Comparison of ENCODE assay signal across 35 cellular contexts in the genomic region with DNA sequence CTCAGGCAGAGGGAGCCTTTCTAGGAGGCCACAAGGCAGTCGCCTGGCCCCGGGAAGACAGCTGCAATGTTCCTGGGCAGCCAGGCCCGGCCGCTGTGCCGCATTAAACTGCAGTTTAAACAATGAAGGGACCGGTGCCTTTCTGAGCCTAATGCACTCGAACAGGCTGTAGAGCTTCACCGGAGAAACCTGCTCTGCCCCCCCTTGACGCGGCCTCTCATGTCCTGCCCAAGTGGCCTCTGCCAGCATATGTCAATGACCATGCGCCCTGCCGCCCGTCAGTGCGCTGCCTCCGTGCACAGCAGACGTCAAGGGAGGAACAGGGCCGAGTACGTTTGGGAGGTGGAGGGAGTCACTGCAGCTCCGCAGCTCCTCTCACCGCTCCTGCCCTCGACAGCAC. TPM values are rescaled to one million over a fixed set of nuclear protein-coding genes. Genes with fewer than 3 reads are reported as not detected.
A peak's percentile ranks its signal among the peaks of the same experiment; 100 is the strongest.
DNase-seq lines count a peak whose midpoint lies in the region; ATAC-seq and TF ChIP-seq lines count a peak whose summit lies in the region.
"Had no signal": no experiment of that assay in that cellular context is flagged by ENCODE, and none has a peak within 500 bp of the region (broad histone marks: within the 10 kb centered on the region; RNA-seq: fewer than 3 reads in every experiment).

No MANE protein-coding gene starts in this region.

- H3K9ac ChIP-seq in endodermal cell (ENCODE audit: extremely low read depth, low read length, poor library complexity, severe bottlenecking) (no peak overlapping the region), neuronal stem cell (ENCODE audit: low read depth, low read length, poor library complexity) (peak overlapping the region; percentile 45)

- H3K79me1 ChIP-seq in neuronal stem cell (ENCODE audit: low read depth, low read length): no peaks in the 10 kb centered on the region

- no peak overlapping the region for H3K4ac ChIP-seq in neuronal stem cell (ENCODE audit: low read length)

- ATAC-seq in GM23338: peak; percentile 6; the same call in 2 of the 3 replicates
- no peak for ATAC-seq in stimulated activated naive CD8-positive, alpha-beta T cell treated with anti-CD3 and anti-CD28 coated beads, Interleukin-15, Interleukin-2, amounts not matched to agents 100 U/mL and 50 U/mL, for 24 hours
- ATAC-seq: activated T-helper 17 cell treated with anti-CD3 and anti-CD28 coated beads, Interleukin-2, amount 50 U/mL, for 72 hours; CD8-positive, alpha-beta T cell; GM12878; left lobe of liver; Panc1 had no signal

- H3K79me2 ChIP-seq in GM23338 (replicated peaks; ENCODE audit: insufficient read depth): no peaks in the 10 kb centered on the region

- no peak overlapping the region for H3K4me2 ChIP-seq in GM23338
- no peak overlapping the region for H3K4me2 ChIP-seq in neuronal stem cell (ENCODE audit: insufficient read depth, low read length, poor library complexity, severe bottlenecking)

- peak; percentile 31 for DNase-seq in GM23338 (ENCODE audit: low spot score)
- peak; percentile 34 to 55 for DNase-seq in SJCRH30
- peak; percentile 41 for DNase-seq in endodermal cell
- no peak for DNase-seq in neuronal stem cell (ENCODE audit: low spot score)
- DNase-seq in activated naive CD4-positive, alpha-beta T cell treated with anti-CD3 and anti-CD28 coated beads, Interleukin-2, amount 10 ng/mL, durations not matched to agents 7 days and 5 days: no peak
- no peak for DNase-seq in stimulated activated naive CD8-positive, alpha-beta T cell treated with anti-CD3 and anti-CD28 coated beads, Interleukin-15, Interleukin-2, amounts not matched to agents 100 U/mL and 50 U/mL, for 24 hours
- no peak for DNase-seq in NOMO-1 (lab: John Stamatoyannopoulos, UW; ENCODE audit: unreplicated experiment in 2 of 2)
- DNase-seq in esophagus squamous epithelium (lab: John Stamatoyannopoulos, UW): no peak
- DNase-seq: ACHN; activated CD4-positive, alpha-beta T cell treated with anti-CD3 and anti-CD28 coated beads for 4 hours; amygdala; BE2C; CD8-positive, alpha-beta T cell; effector CD8-positive, alpha-beta T cell; mesenchymal stem cell; NCI-H1048; NCI-H187 treated with DMSO at 0.1 percent for 48 hours; NCI-H226; NCI-H748 treated with DMSO at 0.1 percent for 48 hours; nucleus accumbens; SIG-M5; sigmoid colon; stimulated activated CD4-positive, alpha-beta T cell treated with anti-CD3 and anti-CD28 coated beads, Interleukin-4, amount 100 ng/mL, for 24 hours; T1000; transverse colon had no signal

- H3K4me3 ChIP-seq in GM23338 (no peak overlapping the region), SJCRH30 (no peak overlapping the region), endodermal cell (ENCODE audit: low read length) (no peak overlapping the region), neuronal stem cell (ENCODE audit: low read length in 2 of 2) (no peak overlapping the region), esophagus squamous epithelium (no peak overlapping the region)
- H3K4me3 ChIP-seq: breast epithelium, coronary artery, GM12878, sigmoid colon, transverse colon had no signal

- H3K18ac ChIP-seq in neuronal stem cell (ENCODE audit: low read length): peak overlapping the region; percentile 89

- no peaks in the 10 kb centered on the region for H4K20me1 ChIP-seq in GM23338 (replicated peaks; ENCODE audit: insufficient read depth)

- H3K27ac Mint-ChIP-seq in GM23338 (no peak overlapping the region), endodermal cell (no peak overlapping the region)
- no peak overlapping the region for H3K27ac Mint-ChIP-seq in activated naive CD4-positive, alpha-beta T cell treated with anti-CD3 and anti-CD28 coated beads, Interleukin-2, amount 10 ng/mL, durations not matched to agents 7 days and 5 days
- H3K27ac Mint-ChIP-seq: activated naive CD4-positive, alpha-beta T cell treated with anti-CD3 and anti-CD28 coated beads, Interleukin-2, amount 50 U/mL, for 24 hours; activated T-helper 17 cell treated with anti-CD3 and anti-CD28 coated beads, Interleukin-2, amount 50 U/mL, for 72 hours; CD8-positive, alpha-beta T cell; progenitor cell of endocrine pancreas had no signal

- H3K4me1 ChIP-seq in GM23338 (ENCODE audit: insufficient read depth) (peaks cover 10% of the 10 kb centered on the region; the same call in 1 of the 2 replicates), SJCRH30 (0 out of 2 replicates have a peak, but pooled peaks cover 4% of the 10 kb centered on the region), endodermal cell (ENCODE audit: control insufficient read depth, insufficient read depth, low read length) (no peaks in the 10 kb centered on the region), neuronal stem cell (ENCODE audit: control insufficient read depth in 2 of 2, insufficient read depth in 1 of 2, low read depth in 1 of 2, low read length in 2 of 2) (peaks cover 24 to 29% of the 10 kb centered on the region in 2 donors), esophagus squamous epithelium (peaks cover 0 to 9% (median 3%) of the 10 kb centered on the region in 3 donors)
- H3K4me1 ChIP-seq: breast epithelium had no signal

- H2AFZ ChIP-seq in GM23338: no peak overlapping the region
- peak overlapping the region; percentile 51 for H2AFZ ChIP-seq in neuronal stem cell (ENCODE audit: low read length)

- no peak overlapping the region for H3K4me3 Mint-ChIP-seq in GM23338
- H3K4me3 Mint-ChIP-seq in endodermal cell: no peak overlapping the region
- H3K4me3 Mint-ChIP-seq in activated naive CD4-positive, alpha-beta T cell treated with anti-CD3 and anti-CD28 coated beads, Interleukin-2, amount 10 ng/mL, durations not matched to agents 7 days and 5 days: no peak overlapping the region
- H3K4me3 Mint-ChIP-seq: activated naive CD4-positive, alpha-beta T cell treated with anti-CD3 and anti-CD28 coated beads, Interleukin-2, amount 50 U/mL, for 24 hours; activated T-helper 17 cell treated with anti-CD3 and anti-CD28 coated beads, Interleukin-2, amount 50 U/mL, for 72 hours; CD8-positive, alpha-beta T cell had no signal

- no peaks in the 10 kb centered on the region for H3F3A ChIP-seq in GM23338 (replicated peaks; ENCODE audit: low read depth)

- 80 to 91% methylated on average over 11 to 21 of the region's 21 CpGs for WGBS in endodermal cell (ENCODE audit: insufficient coverage in 1 of 2, insufficient read length in 1 of 2), 2 experiments
- no CpG with 5 or more reads among the region's 21 CpGs for WGBS in neuronal stem cell (ENCODE audit: extremely low coverage in 2 of 2, insufficient read length in 2 of 2, insufficient replicate concordance in 1 of 2), 2 donors
- 50 to 58% methylated on average over 14 to 16 of the region's 21 CpGs for WGBS in esophagus squamous epithelium, 2 donors

- no peaks in the 10 kb centered on the region for H3K9me3 ChIP-seq in SJCRH30 (replicated peaks)
- H3K9me3 ChIP-seq in endodermal cell (ENCODE audit: control insufficient read depth, low read length): no peaks in the 10 kb centered on the region
- no peaks in the 10 kb centered on the region for H3K9me3 ChIP-seq in neuronal stem cell (replicated peaks in 1 of 2; ENCODE audit: control insufficient read depth in 2 of 2, insufficient read depth in 1 of 2, low read depth in 1 of 2, low read length in 2 of 2)
- H3K9me3 ChIP-seq in esophagus squamous epithelium: no peaks in the 10 kb centered on the region
- H3K9me3 ChIP-seq: BE2C, breast epithelium, sigmoid colon, transverse colon had no signal

- peak overlapping the region; percentile 94 for H4K8ac ChIP-seq in neuronal stem cell (ENCODE audit: low read depth, low read length)

- intact Hi-C loops in esophagus squamous epithelium (cut with DNase I): no loop called here

- H3K27me3 Mint-ChIP-seq in GM23338 (ENCODE audit: insufficient read depth, low read depth, poor library complexity) (peaks cover 20% of the 10 kb centered on the region), endodermal cell (ENCODE audit: insufficient read depth) (peaks cover 3% of the 10 kb centered on the region)
- peaks cover 49% of the 10 kb centered on the region for H3K27me3 Mint-ChIP-seq in activated naive CD4-positive, alpha-beta T cell treated with anti-CD3 and anti-CD28 coated beads, Interleukin-2, amount 10 ng/mL, durations not matched to agents 7 days and 5 days

- H2BK12ac ChIP-seq in neuronal stem cell (ENCODE audit: low read length): peak overlapping the region; percentile 97

- no peaks in the 10 kb centered on the region for H3K9me3 Mint-ChIP-seq in GM23338
- H3K9me3 Mint-ChIP-seq in endodermal cell: no peaks in the 10 kb centered on the region
- no peaks in the 10 kb centered on the region for H3K9me3 Mint-ChIP-seq in activated naive CD4-positive, alpha-beta T cell treated with anti-CD3 and anti-CD28 coated beads, Interleukin-2, amount 10 ng/mL, durations not matched to agents 7 days and 5 days
- H3K9me3 Mint-ChIP-seq: activated naive CD4-positive, alpha-beta T cell treated with anti-CD3 and anti-CD28 coated beads, Interleukin-2, amount 50 U/mL, for 24 hours; activated T-helper 17 cell treated with anti-CD3 and anti-CD28 coated beads, Interleukin-2, amount 50 U/mL, for 72 hours; CD8-positive, alpha-beta T cell had no signal

- H3K14ac ChIP-seq in neuronal stem cell (ENCODE audit: low read length): peak overlapping the region; percentile 49

- H3K4me1 Mint-ChIP-seq in GM23338 (peaks cover 35% of the 10 kb centered on the region), endodermal cell (peaks cover 11% of the 10 kb centered on the region)
- no peaks in the 10 kb centered on the region for H3K4me1 Mint-ChIP-seq in activated naive CD4-positive, alpha-beta T cell treated with anti-CD3 and anti-CD28 coated beads, Interleukin-2, amount 10 ng/mL, durations not matched to agents 7 days and 5 days
- H3K4me1 Mint-ChIP-seq: activated naive CD4-positive, alpha-beta T cell treated with anti-CD3 and anti-CD28 coated beads, Interleukin-2, amount 50 U/mL, for 24 hours; activated T-helper 17 cell treated with anti-CD3 and anti-CD28 coated beads, Interleukin-2, amount 50 U/mL, for 72 hours had no signal

- peak overlapping the region; percentile 10 for H2BK5ac ChIP-seq in neuronal stem cell (ENCODE audit: low read length)

- H3K9me2 ChIP-seq in GM23338 (ENCODE audit: insufficient read depth): no peaks in the 10 kb centered on the region

- H3K36me3 Mint-ChIP-seq in GM23338 (ENCODE audit: low read depth) (no peaks in the 10 kb centered on the region; the same call in 2 of the 3 replicates), endodermal cell (ENCODE audit: low read depth) (no peaks in the 10 kb centered on the region)
- H3K36me3 Mint-ChIP-seq in activated naive CD4-positive, alpha-beta T cell treated with anti-CD3 and anti-CD28 coated beads, Interleukin-2, amount 10 ng/mL, durations not matched to agents 7 days and 5 days: no peaks in the 10 kb centered on the region
- H3K36me3 Mint-ChIP-seq: activated naive CD4-positive, alpha-beta T cell treated with anti-CD3 and anti-CD28 coated beads, Interleukin-2, amount 50 U/mL, for 24 hours; CD8-positive, alpha-beta T cell had no signal

- H3K36me3 ChIP-seq in GM23338 (ENCODE audit: insufficient read depth) (no peaks in the 10 kb centered on the region), SJCRH30 (no peaks in the 10 kb centered on the region), endodermal cell (ENCODE audit: control insufficient read depth, insufficient read depth, low read length) (no peaks in the 10 kb centered on the region), neuronal stem cell (replicated peaks in 1 of 2; ENCODE audit: control insufficient read depth in 2 of 2, insufficient read depth in 2 of 2, low read length in 2 of 2) (no peaks in the 10 kb centered on the region), esophagus squamous epithelium (no peaks in the 10 kb centered on the region)
- H3K36me3 ChIP-seq: BE2C, breast epithelium, sigmoid colon, transverse colon had no signal

- H3K27ac ChIP-seq in GM23338 (ENCODE audit: low read depth) (no peak overlapping the region), SJCRH30 (no peak overlapping the region), endodermal cell (ENCODE audit: low read depth, low read length) (peak overlapping the region; percentile 42), neuronal stem cell (replicated peaks; ENCODE audit: low read length) (no peak overlapping the region), esophagus squamous epithelium (no peak overlapping the region)
- H3K27ac ChIP-seq: breast epithelium, coronary artery, epithelial cell of prostate, sigmoid colon, transverse colon, VCaP had no signal

- H2BK15ac ChIP-seq in neuronal stem cell (ENCODE audit: low read length): peak overlapping the region; percentile 90

- H4K91ac ChIP-seq in neuronal stem cell (ENCODE audit: low read depth, low read length, poor library complexity): no peak overlapping the region

- TF ChIP-seq CTCF in GM23338 (conservative IDR thresholded peaks at IDR 0.05; ENCODE audit: low read depth in 2 of 2) (no peak), endodermal cell (conservative IDR thresholded peaks at IDR 0.05) (no peak), esophagus squamous epithelium (IDR thresholded peaks at IDR 0.05) (no peak)

- peak overlapping the region; percentile 91 for H2AK5ac ChIP-seq in neuronal stem cell (ENCODE audit: low read depth, low read length)

- peak overlapping the region; percentile 76 for H2BK120ac ChIP-seq in neuronal stem cell (ENCODE audit: low read depth, low read length)

- CTCF ChIA-PET in activated naive CD4-positive, alpha-beta T cell treated with anti-CD3 and anti-CD28 coated beads, Interleukin-2, amount 10 ng/mL, durations not matched to agents 7 days and 5 days (lab: Charles Lee): interaction anchor here (0.7 kb wide), 1 partner anchor 729 kb away, joined by 3 read pairs; no protein-coding TSS in a partner anchor

- H3K27me3 ChIP-seq in GM23338 (ENCODE audit: insufficient read depth) (no peaks in the 10 kb centered on the region), SJCRH30 (peaks cover 3% of the 10 kb centered on the region; the same call in 1 of the 2 replicates), endodermal cell (ENCODE audit: control insufficient read depth, insufficient read depth, low read length, poor library complexity, severe bottlenecking) (no peaks in the 10 kb centered on the region), neuronal stem cell (ENCODE audit: control insufficient read depth in 3 of 3, insufficient read depth in 3 of 3, low read depth in 1 of 3, low read length in 3 of 3) (peaks cover 0 to 37% (median 0%) of the 10 kb centered on the region in 3 experiments), esophagus squamous epithelium (peaks cover 0 to 62% (median 0%) of the 10 kb centered on the region in 4 donors)
- H3K27me3 ChIP-seq: BE2C had no signal

- TF ChIP-seq POLR2A in esophagus squamous epithelium (IDR thresholded peaks at IDR 0.05): no peak

- peak overlapping the region; percentile 22 for H3K23ac ChIP-seq in neuronal stem cell (ENCODE audit: low read depth, low read length, poor library complexity)

RNA-seq across cellular contexts. Expression of a gene that starts 38.4 kb away (rescaled TPM):
- not detected in 2 replicates for total RNA-seq in GM23338 (2014; rRNA removed; shearing (Covaris generic))
- polyA plus RNA-seq in GM23338 (2016; fragmentation: Nextera tagmentation; extraction: Ambion mirVana): not detected in 2 replicates
- total RNA-seq in SJCRH30 (2014; rRNA removed; shearing (Covaris generic)): not detected in 2 replicates
- total RNA-seq in endodermal cell (not detected), esophagus squamous epithelium (not detected)
- 5.0 TPM for polyA plus RNA-seq in endodermal cell (2013, experiment 1 of 2)
- 4.5 TPM for polyA plus RNA-seq in endodermal cell (2013, experiment 2 of 2)
- polyA plus RNA-seq in neuronal stem cell (2013, experiment 1 of 2): 0.08 TPM
- 0.10 TPM for polyA plus RNA-seq in neuronal stem cell (2013, experiment 2 of 2)
- total RNA-seq: activated T-helper 17 cell treated with anti-CD3 and anti-CD28 coated beads, Interleukin-2, amount 50 U/mL, for 72 hours; breast epithelium; CD8-positive, alpha-beta T cell; GM12878; left lobe of liver; progenitor cell of endocrine pancreas; sigmoid colon; transverse colon had no signal
- polyA plus RNA-seq: GM12878, sigmoid colon had no signal

Comparison
In these comparisons a context has a peak if more than half of its experiments do, and no peak if none do; other contexts are left out.
1. DNase-seq: peak in GM23338 (single experiment), SJCRH30 (2 of 2) and endodermal cell (single experiment); none in neuronal stem cell (single experiment), activated naive CD4-positive, alpha-beta T cell treated with anti-CD3 and anti-CD28 coated beads, Interleukin-2, amount 10 ng/mL, durations not matched to agents 7 days and 5 days (single experiment), stimulated activated naive CD8-positive, alpha-beta T cell treated with anti-CD3 and anti-CD28 coated beads, Interleukin-15, Interleukin-2, amounts not matched to agents 100 U/mL and 50 U/mL, for 24 hours (single experiment), NOMO-1 (0 of 2) and esophagus squamous epithelium (single experiment).